9 cellular contexts compared by ENCODE assay signal in the genomic region with DNA sequence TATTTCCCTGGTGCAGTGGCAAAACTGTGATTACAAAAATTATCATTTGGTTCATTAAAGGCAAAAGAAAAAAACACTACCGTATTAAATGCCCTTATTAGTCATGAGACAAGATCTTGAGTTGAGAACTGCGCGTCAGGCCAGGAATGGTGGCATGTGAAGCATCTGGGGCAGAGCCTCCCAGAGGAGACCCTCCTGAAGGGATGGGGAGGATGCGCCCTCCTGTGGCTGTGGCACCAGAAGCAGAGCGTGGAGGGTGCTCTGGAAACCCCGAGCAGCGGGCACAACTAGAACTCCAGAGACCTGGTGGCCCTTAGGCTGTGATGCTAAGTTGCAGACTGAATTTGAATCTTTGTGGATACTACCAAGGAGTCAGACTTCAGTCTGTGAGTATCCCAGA. TPM values are rescaled to one million over a fixed set of nuclear protein-coding genes. Genes with fewer than 3 reads are reported as not detected.
DNase-seq lines count a peak whose midpoint lies in the region; ATAC-seq and TF ChIP-seq lines count a peak whose summit lies in the region.
"Had no signal": no experiment of that assay in that cellular context is flagged by ENCODE, and none has a peak within 500 bp of the region (broad histone marks: within the 10 kb centered on the region; RNA-seq: fewer than 3 reads in every experiment).

No MANE protein-coding gene starts in this region.

- no peaks in the 10 kb centered on the region for H3K27me3 ChIP-seq in GM06990 (replicated peaks; ENCODE audit: control insufficient read depth, insufficient read depth, low read length)

- no peak for DNase-seq in AG09309 (ENCODE audit: low read depth)
- no peak for DNase-seq in GM06990 (ENCODE audit: extremely low read depth, insufficient read length)
- DNase-seq in amniotic epithelial cell (ENCODE audit: low read depth): peak; percentile 32
- DNase-seq in left ventricle myocardium superior: peak; percentile 70
- DNase-seq in NCI-H2029 treated with DMSO at 0.1 percent for 48 hours (lab: John Stamatoyannopoulos, UW): no peak
- DNase-seq in GM19238 (ENCODE audit: insufficient read length, low spot score): no peak
- no peak for DNase-seq in putamen (ENCODE audit: low spot score)
- no peak for DNase-seq in NCI-H187 (lab: John Stamatoyannopoulos, UW)
- DNase-seq: stimulated activated naive CD4-positive, alpha-beta T cell treated with Interleukin-2 at 50 U/mL for 16 hours had no signal

- peak; percentile 35 for TF ChIP-seq CTCF in AG09309 (IDR thresholded peaks at IDR 0.05; ENCODE audit: control insufficient read depth, insufficient read depth, low read depth, low read length, missing control alignments)
- peak; percentile 22 for TF ChIP-seq CTCF in GM06990 (IDR thresholded peaks at IDR 0.05; ENCODE audit: insufficient read depth, low read length, poor library complexity, severe bottlenecking)

- peaks cover 25% of the 10 kb centered on the region for H3K36me3 ChIP-seq in GM06990 (ENCODE audit: control insufficient read depth, insufficient read depth, low read length)

- peak; percentile 61 for ATAC-seq in left ventricle myocardium superior

- H3K4me3 ChIP-seq in AG09309 (ENCODE audit: control insufficient read depth, low read depth, low read length) (no peak overlapping the region), GM06990 (replicated peaks; ENCODE audit: low read depth, low read length) (no peak overlapping the region)

- intact Hi-C loops in left ventricle myocardium superior (cut with micrococcal nuclease): no loop called here

RNA-seq across cellular contexts. Expression of gene CUL4A, which starts 11.5 kb away (rescaled TPM):
- 160 TPM for total RNA-seq in left ventricle myocardium superior

RNA-seq across cellular contexts. Expression of gene PCID2, which starts 12.4 kb away (rescaled TPM):
- total RNA-seq in left ventricle myocardium superior: 61.3 TPM

Comparison
In these comparisons a context has a peak if more than half of its experiments do, and no peak if none do; other contexts are left out.
1. DNase-seq: peak in amniotic epithelial cell (single experiment) and left ventricle myocardium superior (single experiment); none in AG09309 (single experiment), GM06990 (single experiment), NCI-H2029 treated with DMSO at 0.1 percent for 48 hours (single experiment), GM19238 (single experiment), putamen (single experiment) and NCI-H187 (0 of 2).